Comparison of ENCODE assay signal across 11 cellular contexts in genomic region chr1:67880056-67880601, GRCh38. TPM values are rescaled to one million over a fixed set of nuclear protein-coding genes. Genes with fewer than 3 reads are reported as not detected.
DNase-seq lines count a peak whose midpoint lies in the region; ATAC-seq, FAIRE-seq and TF ChIP-seq lines count a peak whose summit lies in the region.
"Had no signal": no experiment of that assay in that cellular context is flagged by ENCODE, and none has a peak within 500 bp of the region (broad histone marks: within the 10 kb centered on the region; RNA-seq: fewer than 3 reads in every experiment).

No MANE protein-coding gene starts in this region.

- H3K4me3 ChIP-seq in astrocyte of the spinal cord (ENCODE audit: low read depth, low read length) (no peak overlapping the region), pancreas (no peak overlapping the region), esophagus squamous epithelium (no peak overlapping the region)
- H3K4me3 ChIP-seq: ovary had no signal

- H3K14ac ChIP-seq in H9 (ENCODE audit: insufficient read depth, low read length), result no peak overlapping the region

- H3K27ac Mint-ChIP-seq in H9 (no peak overlapping the region), immature natural killer cell (no peak overlapping the region)
- H3K27ac Mint-ChIP-seq: activated naive CD8-positive, alpha-beta T cell; IgD-negative memory B cell had no signal

- H3K9me3 Mint-ChIP-seq in H9 (no peaks in the 10 kb centered on the region), immature natural killer cell (peaks cover 0 to 5% (median 0%) of the 10 kb centered on the region in 6 donors)

- in situ Hi-C loops in astrocyte of the spinal cord (cut with HindIII; ENCODE audit: low sequenced_read_pairs), result no loop called here

- H3K4ac ChIP-seq in H9 (ENCODE audit: low read depth, low read length), result no peak overlapping the region

- FAIRE-seq in pancreas (lab: Jason Lieb, UNC), result no peak

- no peak for TF ChIP-seq POLR2A in esophagus squamous epithelium (IDR thresholded peaks at IDR 0.05)

- ATAC-seq in pancreas (peak; percentile 64 to 91 (median 83)), GM18873 (IDR thresholded peaks at IDR 0.05; ENCODE audit: low FRiP score, unreplicated experiment) (no peak), HG02981 (IDR thresholded peaks at IDR 0.05; ENCODE audit: unreplicated experiment) (no peak)

- H3K27me3 Mint-ChIP-seq in H9 (ENCODE audit: low read depth) (peaks cover 3% of the 10 kb centered on the region; the same call in 1 of the 2 replicates), immature natural killer cell (ENCODE audit: low read depth in 3 of 3) (peaks cover 2 to 4% (median 4%) of the 10 kb centered on the region in 3 donors)

- H3K79me1 ChIP-seq in H9 (ENCODE audit: insufficient read depth, low read depth, low read length, poor library complexity, severe bottlenecking), result no peaks in the 10 kb centered on the region

- H3K4me1 ChIP-seq in H9 (ENCODE audit: insufficient read depth, low read length) (no peaks in the 10 kb centered on the region), pancreas (no peaks in the 10 kb centered on the region), esophagus squamous epithelium (no peaks in the 10 kb centered on the region)

- H3K4me3 Mint-ChIP-seq in H9 (no peak overlapping the region), immature natural killer cell (no peak overlapping the region)
- H3K4me3 Mint-ChIP-seq: activated naive CD8-positive, alpha-beta T cell; IgD-negative memory B cell had no signal

- H3K18ac ChIP-seq in H9 (ENCODE audit: insufficient read length, low read depth, low read length), result peak overlapping the region; percentile 47

- no peak overlapping the region for H2BK120ac ChIP-seq in H9 (ENCODE audit: low read depth, low read length, poor library complexity, severe bottlenecking)

- no peak overlapping the region for H2BK20ac ChIP-seq in H9 (ENCODE audit: low read depth, low read length, poor library complexity, severe bottlenecking)

- no peak overlapping the region for H3K4me2 ChIP-seq in H9 (ENCODE audit: insufficient read depth, insufficient read length, low read length)

- WGBS in H9 (ENCODE audit: extremely low coverage, insufficient read length, low lambda C conversion rate), result no CpG with 5 or more reads among the region's 3 CpGs
- WGBS in pancreas, 2 donors, result 16 to 18% methylated on average over 3 of the region's 3 CpGs
- WGBS in esophagus squamous epithelium, 2 donors, result 11 to 28% methylated on average over 3 of the region's 3 CpGs

- no peaks in the 10 kb centered on the region for H3K23me2 ChIP-seq in H9 (ENCODE audit: insufficient read length, low read depth, low read length, poor library complexity, severe bottlenecking)

- H2BK15ac ChIP-seq in H9 (ENCODE audit: low read depth, low read length), result no peak overlapping the region

- no peak overlapping the region for H2BK5ac ChIP-seq in H9 (ENCODE audit: insufficient read length, low read length)

- H3K56ac ChIP-seq in H9 (ENCODE audit: insufficient read length, low read depth, low read length), result no peak overlapping the region

- H2AFZ ChIP-seq in H9 (ENCODE audit: low read length), result no peak overlapping the region

- H4K91ac ChIP-seq in H9 (ENCODE audit: insufficient read length, low read depth, low read length), result no peak overlapping the region

- H2BK12ac ChIP-seq in H9 (ENCODE audit: insufficient read length, low read depth, low read length), result no peak overlapping the region

- no peak overlapping the region for H4K5ac ChIP-seq in H9 (ENCODE audit: insufficient read length, low read depth, low read length)

- intact Hi-C loops in pancreas (cut with DNase I) (no loop called here), esophagus squamous epithelium (cut with DNase I) (no loop called here)

- no peak overlapping the region for H2AK5ac ChIP-seq in H9 (ENCODE audit: insufficient read length, low read length)

- H3K27me3 ChIP-seq in H9 (ENCODE audit: insufficient read depth, low read length) (no peaks in the 10 kb centered on the region), pancreas (no peaks in the 10 kb centered on the region), esophagus squamous epithelium (no peaks in the 10 kb centered on the region)
- H3K27me3 ChIP-seq: ovary had no signal

- H3K27ac ChIP-seq in H9 (ENCODE audit: insufficient read length, low read depth, low read length) (no peak overlapping the region), pancreas (no peak overlapping the region), esophagus squamous epithelium (no peak overlapping the region)
- H3K27ac ChIP-seq: ovary had no signal

- H3K79me2 ChIP-seq in H9 (ENCODE audit: insufficient read depth, low read length), result no peaks in the 10 kb centered on the region

- no peaks in the 10 kb centered on the region for H4K20me1 ChIP-seq in H9 (ENCODE audit: control insufficient read depth, insufficient read depth, insufficient read length)

- H3K36me3 Mint-ChIP-seq in H9 (ENCODE audit: insufficient read depth in 1 of 3, low read depth in 3 of 3), result no peaks in the 10 kb centered on the region
- no peaks in the 10 kb centered on the region for H3K36me3 Mint-ChIP-seq in immature natural killer cell
- H3K36me3 Mint-ChIP-seq: activated naive CD8-positive, alpha-beta T cell; IgD-negative memory B cell had no signal

- H3T11ph ChIP-seq in H9 (ENCODE audit: low read length), result no peak overlapping the region

- TF ChIP-seq CTCF in H9 (conservative IDR thresholded peaks at IDR 0.05) (no peak), astrocyte of the spinal cord (IDR thresholded peaks at IDR 0.05; ENCODE audit: low read depth, low read length) (no peak), pancreas (IDR thresholded peaks at IDR 0.05) (no peak), esophagus squamous epithelium (IDR thresholded peaks at IDR 0.05) (no peak)

- H4K8ac ChIP-seq in H9 (replicated peaks; ENCODE audit: insufficient read length, low read depth, low read length), result no peak overlapping the region

- H3K4me1 Mint-ChIP-seq in H9 (no peaks in the 10 kb centered on the region), immature natural killer cell (no peaks in the 10 kb centered on the region)
- H3K4me1 Mint-ChIP-seq: IgD-negative memory B cell had no signal

- no peaks in the 10 kb centered on the region for H3K36me3 ChIP-seq in pancreas
- no peaks in the 10 kb centered on the region for H3K36me3 ChIP-seq in esophagus squamous epithelium
- H3K36me3 ChIP-seq: ovary had no signal

- H3K9me3 ChIP-seq in H9 (ENCODE audit: control insufficient read depth, low read depth, low read length) (no peaks in the 10 kb centered on the region), pancreas (no peaks in the 10 kb centered on the region), esophagus squamous epithelium (no peaks in the 10 kb centered on the region)
- H3K9me3 ChIP-seq: ovary had no signal

- H3K23ac ChIP-seq in H9 (ENCODE audit: insufficient read length, low read depth, low read length), result no peak overlapping the region

- H3K9ac ChIP-seq in H9 (ENCODE audit: extremely low read depth, insufficient read length, low read length), result no peak overlapping the region

- no peak for DNase-seq in H9
- peak; percentile 33 for DNase-seq in NCI-H2171 (lab: John Stamatoyannopoulos, UW)
- peak; percentile 66 for DNase-seq in astrocyte of the spinal cord (ENCODE audit: low read depth, low spot score)
- peak in 1 of 6 donors; percentile 29 for DNase-seq in pancreas
- DNase-seq in immature natural killer cell, result no peak
- DNase-seq in esophagus squamous epithelium (lab: John Stamatoyannopoulos, UW), result no peak

RNA-seq across cellular contexts. Expression of gene GNG12, which starts 46.9 kb away (rescaled TPM):
- total RNA-seq in H9 (2021), result 14.3 and 14.6 TPM in 2 replicates
- total RNA-seq in pancreas, result 10 to 100 TPM; 16.0 to 39.8 (median 23.2) TPM
- polyA plus RNA-seq in pancreas, result 10 to 100 TPM in 1 of 2 donors, 1 to 10 TPM in 1; 7.3 to 19.7 TPM
- under 1 TPM in 1 of 3 donors, not detected in 2; 0.06 TPM for polyA plus RNA-seq in immature natural killer cell
- 100 to 1,000 TPM in 1 of 4 donors, 10 to 100 TPM in 3; 65.4 to 104 (median 89.9) TPM for total RNA-seq in esophagus squamous epithelium
- polyA plus RNA-seq: IgD-negative memory B cell had no signal

Comparison
In these comparisons a context has a peak if more than half of its experiments do, and no peak if none do; other contexts are left out.
1. DNase-seq: peak in NCI-H2171 (single experiment) and astrocyte of the spinal cord (single experiment); none in H9 (single experiment), immature natural killer cell (0 of 3) and esophagus squamous epithelium (single experiment).
2. ATAC-seq: peak in pancreas (4 of 4); none in GM18873 (single experiment) and HG02981 (single experiment).